In the genomic region with DNA sequence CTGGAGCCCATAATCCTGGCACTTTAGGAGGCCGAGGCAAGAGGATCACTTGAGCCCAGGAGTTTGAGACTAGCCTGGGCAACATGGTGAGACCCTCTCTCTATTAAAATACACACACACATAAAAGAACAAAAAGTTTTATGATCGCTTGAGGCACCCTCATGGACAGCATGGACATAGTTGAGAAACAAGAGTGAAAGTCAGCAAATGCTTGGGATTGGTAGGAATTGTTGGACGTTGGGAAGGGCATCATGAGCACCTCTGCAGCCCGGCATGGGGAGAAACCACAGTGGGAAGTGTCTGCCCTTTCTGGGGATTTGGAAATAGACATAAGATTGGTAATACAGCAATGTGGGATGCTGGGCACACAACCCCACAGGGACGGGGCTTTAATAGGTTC, we compare ENCODE assay signal across 27 cellular contexts.
"Had no signal": no experiment of that assay in that cellular context is flagged by ENCODE, and none has a peak within 500 bp of the region (broad histone marks: within the 10 kb centered on the region; RNA-seq: fewer than 3 reads in every experiment).

No MANE protein-coding gene starts in this region.

- H3K27ac Mint-ChIP-seq: activated T-cell treated with anti-CD3 and anti-CD28 coated beads, Interleukin-2, amount 50 U/mL, for 72 hours had no signal

- H3K4me1 ChIP-seq: adrenal gland, breast epithelium, SJCRH30 had no signal

- H3K36me3 ChIP-seq: adrenal gland, breast epithelium, Peyer's patch, SJCRH30 had no signal

- DNase-seq: activated CD4-positive, alpha-beta T cell treated with anti-CD3 and anti-CD28 coated beads for 4 hours; activated CD8-positive, alpha-beta memory T cell treated with anti-CD3 and anti-CD28 coated beads, Interleukin-2, amount 50 U/mL, for 4 hours; activated CD8-positive, alpha-beta T cell treated with anti-CD3 and anti-CD28 coated beads for 36 hours; activated effector memory CD4-positive, alpha-beta T cell treated with Interleukin-2 at 50 U/mL for 16 hours; activated naive CD4-positive, alpha-beta T cell; activated naive CD8-positive, alpha-beta T cell treated with anti-CD3 and anti-CD28 coated beads for 36 hours; activated T-cell treated with anti-CD3 and anti-CD28 coated beads, Interleukin-2, amount 50 U/mL, for 72 hours; adrenal gland; anterior cingulate cortex; caudate nucleus; IMR-90; KBM-7; NCI-H1092; NCI-H1417; NCI-H1694; NCI-H2029; NCI-H2107; NCI-H345; NCI-H510A treated with DMSO at 0.1 percent for 48 hours; NCI-H69; Peyer's patch; Right ventricle myocardium superior; SJCRH30; SK-N-SH; T-helper 1 cell had no signal

- H3K9me3 ChIP-seq: adrenal gland, breast epithelium, Peyer's patch, SJCRH30, SK-N-SH had no signal

- H3K27me3 ChIP-seq: adrenal gland, breast epithelium, Peyer's patch, SJCRH30 had no signal

- H3K4me3 Mint-ChIP-seq: activated CD8-positive, alpha-beta T cell treated with anti-CD3 and anti-CD28 coated beads for 36 hours; activated naive CD8-positive, alpha-beta T cell treated with anti-CD3 and anti-CD28 coated beads for 36 hours had no signal

- H3K9me3 Mint-ChIP-seq: activated CD8-positive, alpha-beta T cell treated with anti-CD3 and anti-CD28 coated beads for 36 hours had no signal

- H3K9ac ChIP-seq: SK-N-SH had no signal

- ATAC-seq: activated CD8-positive, alpha-beta T cell treated with anti-CD3 and anti-CD28 coated beads for 36 hours; activated T-cell treated with anti-CD3 and anti-CD28 coated beads, Interleukin-2, amount 50 U/mL, for 72 hours had no signal

- H3K4me3 ChIP-seq: adrenal gland, breast epithelium, Peyer's patch, SJCRH30 had no signal

- H3K27ac ChIP-seq: adrenal gland, breast epithelium, RWPE1, SJCRH30 had no signal

- H3K27me3 Mint-ChIP-seq: activated CD8-positive, alpha-beta T cell treated with anti-CD3 and anti-CD28 coated beads for 36 hours; activated naive CD8-positive, alpha-beta T cell treated with anti-CD3 and anti-CD28 coated beads for 36 hours had no signal
